Comparison of ENCODE assay signal across 19 cellular contexts in the genomic region with DNA sequence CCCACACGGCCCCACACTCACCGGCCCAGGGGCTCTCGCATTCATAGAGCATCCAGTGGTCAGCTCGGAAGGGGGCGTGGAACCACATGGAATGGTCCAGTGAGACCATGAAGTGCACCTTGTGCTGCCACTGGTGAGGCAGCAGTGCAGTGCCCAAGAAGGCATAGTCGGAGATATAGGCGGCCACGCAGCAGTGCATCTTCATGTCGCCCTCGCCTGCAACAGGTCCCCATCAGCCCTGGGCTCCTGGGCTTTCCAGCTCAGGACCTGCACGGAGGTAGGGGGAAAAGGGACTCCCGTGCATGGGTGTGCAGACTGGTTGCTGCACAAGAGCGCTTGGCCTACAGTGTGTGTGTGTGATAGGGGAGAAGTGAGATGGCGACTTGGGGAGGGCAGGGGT. TPM values are rescaled to one million over a fixed set of nuclear protein-coding genes. Genes with fewer than 3 reads are reported as not detected.
"Had no signal": no experiment of that assay in that cellular context is flagged by ENCODE, and none has a peak within 500 bp of the region (broad histone marks: within the 10 kb centered on the region; RNA-seq: fewer than 3 reads in every experiment).

No MANE protein-coding gene starts in this region.

- H3K27me3 ChIP-seq: brain microvascular endothelial cell, upper lobe of left lung had no signal

- DNase-seq: activated CD4-positive, alpha-beta T cell treated with anti-CD3 and anti-CD28 coated beads, Interleukin-2, amount 10 ng/mL, durations not matched to agents 7 days and 5 days; activated CD8-positive, alpha-beta T cell treated with anti-CD3 and anti-CD28 coated beads, Interleukin-2, amount 10 ng/mL, durations not matched to agents 7 days and 5 days; activated naive CD4-positive, alpha-beta T cell treated with Interleukin-2 at 50 U/mL for 16 hours; activated naive CD8-positive, alpha-beta T cell treated with anti-CD3 and anti-CD28 coated beads, Interleukin-2, amount 10 ng/mL, durations not matched to agents 7 days and 5 days; activated T-cell treated with anti-CD3 and anti-CD28 coated beads, Interleukin-2, amount 50 U/mL, for 24 hours; anterior cingulate cortex; brain microvascular endothelial cell; left colon; stimulated activated CD4-positive, alpha-beta T cell treated with anti-CD3 and anti-CD28 coated beads, Interleukin-12 subunit alpha, Interleukin-12 subunit beta, amount 100 ng/mL, for 4 hours; stimulated activated CD4-positive, alpha-beta T cell treated with anti-CD3 and anti-CD28 coated beads, Interleukin-1b, Interleukin-23, amount 100 ng/mL, for 48 hours; upper lobe of left lung had no signal

- H3K27ac ChIP-seq: brain microvascular endothelial cell had no signal

- ATAC-seq: activated CD8-positive, alpha-beta T cell treated with anti-CD3 and anti-CD28 coated beads, Interleukin-2, amount 10 ng/mL, durations not matched to agents 7 days and 5 days; left colon; natural killer cell treated with Interleukin-12 subunit alpha and Interleukin-12 subunit beta and Interleukin-15 and Interleukin-18, amount 100 ng/mL, for 72 hours had no signal

- H3K9me3 ChIP-seq: upper lobe of left lung had no signal

- FAIRE-seq: endometrium had no signal

- H3K4me3 ChIP-seq: coronary artery, lung, upper lobe of left lung had no signal

RNA-seq across cellular contexts. Expression of a gene that starts 16.4 kb away (rescaled TPM):
- total RNA-seq: activated CD4-positive, alpha-beta T cell treated with anti-CD3 and anti-CD28 coated beads, Interleukin-2, amount 10 ng/mL, durations not matched to agents 7 days and 5 days; activated CD8-positive, alpha-beta T cell treated with anti-CD3 and anti-CD28 coated beads, Interleukin-2, amount 10 ng/mL, durations not matched to agents 7 days and 5 days; activated naive CD8-positive, alpha-beta T cell treated with anti-CD3 and anti-CD28 coated beads, Interleukin-2, amount 10 ng/mL, durations not matched to agents 7 days and 5 days; activated T-helper 2 cell treated with anti-CD3 and anti-CD28 coated beads, Interferon-gamma antibody, Interleukin-2, Interleukin-4, amounts not matched to agents 10 μg/mL and 5 μg/mL and 100 μg/mL, durations not matched to agents 14 hours and 24 hours and 36 hours; glomerular endothelial cell; natural killer cell treated with Interleukin-12 subunit alpha and Interleukin-12 subunit beta and Interleukin-15 and Interleukin-18, amount 100 ng/mL, for 72 hours; renal cortical epithelial cell; T-helper 1 cell treated with Interleukin-12 subunit alpha and Interleukin-12 subunit beta and Interleukin-4 antibody, amounts not matched to agents 30 ng/mL and 1 ng/mL, for 36 hours had no signal
